9 cellular contexts compared by ENCODE assay signal in the genomic region with DNA sequence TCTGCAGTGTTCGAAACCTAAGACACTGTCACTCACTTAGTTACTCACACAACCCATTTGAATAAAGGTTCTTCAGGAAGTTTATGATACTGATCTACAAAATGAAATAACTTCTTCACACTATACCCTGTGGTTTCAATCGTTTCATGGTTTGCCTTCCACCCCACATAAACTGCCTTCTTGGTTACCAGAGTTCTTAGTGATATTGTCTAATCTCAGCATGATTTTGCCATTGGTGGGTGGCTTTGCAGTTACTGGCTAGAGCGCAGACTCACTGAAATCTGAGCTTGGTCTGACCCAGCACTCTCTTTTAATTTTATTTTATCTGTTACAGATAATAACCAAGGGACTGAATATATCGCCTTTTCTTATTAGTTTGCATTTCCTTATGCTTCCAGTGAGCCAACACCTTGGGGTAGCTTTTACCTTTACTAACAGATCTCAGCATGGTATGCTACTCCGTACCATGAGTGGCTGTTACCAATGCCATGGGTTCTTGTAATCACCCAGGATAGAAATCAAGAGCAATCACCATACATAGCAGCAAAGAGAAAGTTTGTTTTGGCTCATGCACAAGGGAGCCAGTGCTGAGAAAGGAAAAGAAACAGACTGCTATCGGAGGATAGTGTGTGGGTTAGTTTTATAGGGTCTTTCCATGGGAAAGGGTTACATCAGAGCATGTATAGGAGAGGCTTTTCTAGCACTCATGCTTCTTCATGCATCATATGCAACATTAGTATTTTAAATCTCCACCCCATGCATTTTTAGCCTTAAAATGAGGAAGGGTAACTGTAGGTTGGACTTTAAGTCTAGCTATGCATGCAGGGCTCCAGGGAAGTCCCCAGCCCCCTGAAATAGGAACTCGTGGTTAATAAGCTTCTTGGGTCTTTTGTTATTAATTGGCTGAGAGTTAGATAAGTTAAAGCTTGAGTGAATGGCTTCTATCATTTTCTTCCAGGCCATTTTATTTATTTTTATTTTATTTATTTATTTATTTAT. TPM values are rescaled to one million over a fixed set of nuclear protein-coding genes. Genes with fewer than 3 reads are reported as not detected.
DNase-seq lines count a peak whose midpoint lies in the region; ATAC-seq, FAIRE-seq and TF ChIP-seq lines count a peak whose summit lies in the region.
"Had no signal": no experiment of that assay in that cellular context is flagged by ENCODE, and none has a peak within 500 bp of the region (broad histone marks: within the 10 kb centered on the region; RNA-seq: fewer than 3 reads in every experiment).

No MANE protein-coding gene starts in this region.

- no peak for TF ChIP-seq CTCF in Peyer's patch (IDR thresholded peaks at IDR 0.05)

- WGBS in small intestine, 3 donors, result 56 to 76% (median 63%) methylated on average over 7 of the region's 7 CpGs

- no peaks in the 10 kb centered on the region for H3K27me3 ChIP-seq in small intestine (ENCODE audit: control insufficient read depth in 2 of 2, insufficient read depth in 2 of 2, low read length in 2 of 2)
- no peaks in the 10 kb centered on the region for H3K27me3 ChIP-seq in Peyer's patch
- H3K27me3 ChIP-seq: right atrium auricular region had no signal

- ATAC-seq in GM18867 (IDR thresholded peaks at IDR 0.05; ENCODE audit: unreplicated experiment), result peak; percentile 59
- peak; percentile 50 for ATAC-seq in HG02798 (IDR thresholded peaks at IDR 0.05; ENCODE audit: poor library complexity, unreplicated experiment)
- no peak for ATAC-seq in HG02571 (IDR thresholded peaks at IDR 0.05; ENCODE audit: unreplicated experiment)

- H3K4me1 ChIP-seq in small intestine (ENCODE audit: control insufficient read depth in 2 of 2, insufficient read depth in 1 of 2, low read depth in 1 of 2, low read length in 1 of 2) (peaks cover 13 to 18% of the 10 kb centered on the region in 2 donors), Peyer's patch (peaks cover 2 to 38% (median 6%) of the 10 kb centered on the region in 4 donors)

- peak; percentile 49 for DNase-seq in central memory CD4-positive, alpha-beta T cell
- DNase-seq in small intestine, result no peak
- no peak for DNase-seq in Peyer's patch
- DNase-seq in NCI-H146 (lab: John Stamatoyannopoulos, UW), result no peak
- DNase-seq: NCI-H2107 had no signal

- H3K27ac ChIP-seq in small intestine (ENCODE audit: low read depth in 1 of 2, low read length in 1 of 2), result peak overlapping the region; percentile 12 to 24
- H3K27ac ChIP-seq in Peyer's patch, result peak overlapping the region in 2 of 4 donors; percentile 7 to 10
- H3K27ac ChIP-seq: right atrium auricular region had no signal

- H3K36me3 ChIP-seq in small intestine (ENCODE audit: control insufficient read depth in 2 of 2, insufficient read depth in 2 of 2, low read length in 2 of 2), result no peaks in the 10 kb centered on the region
- H3K36me3 ChIP-seq in Peyer's patch, result no peaks in the 10 kb centered on the region
- H3K36me3 ChIP-seq: right atrium auricular region had no signal

- no peaks in the 10 kb centered on the region for H3K9me3 ChIP-seq in small intestine (ENCODE audit: control insufficient read depth, low read depth)
- no peaks in the 10 kb centered on the region for H3K9me3 ChIP-seq in Peyer's patch
- H3K9me3 ChIP-seq: right atrium auricular region had no signal

- no peak for FAIRE-seq in small intestine (lab: Jason Lieb, UNC)

- no peak for TF ChIP-seq POLR2A in Peyer's patch (IDR thresholded peaks at IDR 0.05)

- H3K4me3 ChIP-seq in small intestine (ENCODE audit: low read depth in 1 of 2, low read length in 2 of 2) (no peak overlapping the region), Peyer's patch (no peak overlapping the region)
- H3K4me3 ChIP-seq: right atrium auricular region had no signal

RNA-seq across cellular contexts. Expression of a gene that starts 33.3 kb away (rescaled TPM):
- 100 to 1,000 TPM; 289 to 317 (median 309) TPM for polyA plus RNA-seq in small intestine
- 100 to 1,000 TPM; 106 to 216 (median 156) TPM for total RNA-seq in Peyer's patch

RNA-seq across cellular contexts. Expression of a gene that starts 54.2 kb away (rescaled TPM):
- polyA plus RNA-seq in small intestine, result 10 to 100 TPM; 13.6 to 18.1 (median 17.3) TPM
- 10 to 100 TPM; 15.4 to 29.2 (median 23.0) TPM for total RNA-seq in Peyer's patch
